Comparison of ENCODE assay signal across 8 cellular contexts in genomic region chr4:87422104-87423052, GRCh38. TPM values are rescaled to one million over a fixed set of nuclear protein-coding genes. Genes with fewer than 3 reads are reported as not detected.
A peak's percentile ranks its signal among the peaks of the same experiment; 100 is the strongest.
DNase-seq lines count a peak whose midpoint lies in the region; ATAC-seq and TF ChIP-seq lines count a peak whose summit lies in the region.

TSS of gene NUDT9 (plus strand) at chr4:87422573. CDS start at chr4:87422906, 333 bp downstream.

- TF ChIP-seq CTCF in GM13977 (IDR thresholded peaks at IDR 0.05; ENCODE audit: extremely low read depth, insufficient read depth, missing control alignments) (no peak), progenitor cell of endocrine pancreas (IDR thresholded peaks at IDR 0.05; ENCODE audit: unreplicated experiment) (no peak)

- intact Hi-C loops in left cardiac atrium (cut with DNase I) = no loop called here

- in situ Hi-C loops in GM13977 (cut with MboI; ENCODE audit: low pct_unique_long_range_greater_than_20kb, low sequenced_read_pairs, unreplicated experiment) = no loop called here

- ATAC-seq in HG02884 (IDR thresholded peaks at IDR 0.05; ENCODE audit: unreplicated experiment) = peak; percentile 82
- peak; percentile 96 for ATAC-seq in left cardiac atrium

- peak within 1 kb of the TSS; percentile 99 for H3K4me3 Mint-ChIP-seq in T-helper 1 cell treated with Interleukin-12 subunit alpha and Interleukin-12 subunit beta and Interleukin-4 antibody, amounts not matched to agents 30 μg/mL and 1 μg/mL, for 36 hours
- H3K4me3 Mint-ChIP-seq in progenitor cell of endocrine pancreas (ENCODE audit: low read depth) = peak within 1 kb of the TSS; percentile 97

- H3K36me3 Mint-ChIP-seq in T-helper 1 cell treated with Interleukin-12 subunit alpha and Interleukin-12 subunit beta and Interleukin-4 antibody, amounts not matched to agents 30 μg/mL and 1 μg/mL, for 36 hours (ENCODE audit: low read depth) = peaks cover 1% of the 10 kb centered on the region
- peaks cover 6% of the 10 kb centered on the region for H3K36me3 Mint-ChIP-seq in progenitor cell of endocrine pancreas (ENCODE audit: insufficient read depth)

- peak within 1 kb of the TSS; percentile 98 for H3K27ac Mint-ChIP-seq in T-helper 1 cell treated with Interleukin-12 subunit alpha and Interleukin-12 subunit beta and Interleukin-4 antibody, amounts not matched to agents 30 μg/mL and 1 μg/mL, for 36 hours
- H3K27ac Mint-ChIP-seq in progenitor cell of endocrine pancreas = peak within 1 kb of the TSS; percentile 99

- DNase-seq in GM13977 (ENCODE audit: low spot score) (peak; percentile 83), NCI-H1694 (lab: John Stamatoyannopoulos, UW) (peak; percentile 92), amniotic stem cell (lab: John Stamatoyannopoulos, UW) (peak; percentile 86), left cardiac atrium (peak; percentile 97), progenitor cell of endocrine pancreas (ENCODE audit: low spot score, unreplicated experiment) (peak; percentile 81), ureter (ENCODE audit: low spot score) (peak; percentile 91)

- H3K9me3 Mint-ChIP-seq in T-helper 1 cell treated with Interleukin-12 subunit alpha and Interleukin-12 subunit beta and Interleukin-4 antibody, amounts not matched to agents 30 μg/mL and 1 μg/mL, for 36 hours = no peaks in the 10 kb centered on the region
- H3K9me3 Mint-ChIP-seq in progenitor cell of endocrine pancreas (ENCODE audit: low read depth) = no peaks in the 10 kb centered on the region

- H3K4me1 Mint-ChIP-seq in T-helper 1 cell treated with Interleukin-12 subunit alpha and Interleukin-12 subunit beta and Interleukin-4 antibody, amounts not matched to agents 30 μg/mL and 1 μg/mL, for 36 hours (ENCODE audit: low read depth) = peaks cover 17% of the 10 kb centered on the region
- H3K4me1 Mint-ChIP-seq in progenitor cell of endocrine pancreas (ENCODE audit: low read depth) = peaks cover 42% of the 10 kb centered on the region

- no peaks in the 10 kb centered on the region for H3K27me3 Mint-ChIP-seq in T-helper 1 cell treated with Interleukin-12 subunit alpha and Interleukin-12 subunit beta and Interleukin-4 antibody, amounts not matched to agents 30 μg/mL and 1 μg/mL, for 36 hours (ENCODE audit: low read depth)
- no peaks in the 10 kb centered on the region for H3K27me3 Mint-ChIP-seq in progenitor cell of endocrine pancreas

RNA-seq across cellular contexts. Expression of gene NUDT9, which starts in this region (rescaled TPM):
- total RNA-seq in left cardiac atrium = 10 to 100 TPM; 25.7 to 30.2 TPM
- 35.1 and 37.8 TPM in 2 replicates for total RNA-seq in progenitor cell of endocrine pancreas
- 24.2 TPM for total RNA-seq in ureter

Comparison
In these comparisons a context has a peak if more than half of its experiments do, and no peak if none do; other contexts are left out.
1. Peak in every context shown above with its lines: DNase-seq and ATAC-seq.